ENCODE assay signal across 8 cellular contexts in the genomic region with DNA sequence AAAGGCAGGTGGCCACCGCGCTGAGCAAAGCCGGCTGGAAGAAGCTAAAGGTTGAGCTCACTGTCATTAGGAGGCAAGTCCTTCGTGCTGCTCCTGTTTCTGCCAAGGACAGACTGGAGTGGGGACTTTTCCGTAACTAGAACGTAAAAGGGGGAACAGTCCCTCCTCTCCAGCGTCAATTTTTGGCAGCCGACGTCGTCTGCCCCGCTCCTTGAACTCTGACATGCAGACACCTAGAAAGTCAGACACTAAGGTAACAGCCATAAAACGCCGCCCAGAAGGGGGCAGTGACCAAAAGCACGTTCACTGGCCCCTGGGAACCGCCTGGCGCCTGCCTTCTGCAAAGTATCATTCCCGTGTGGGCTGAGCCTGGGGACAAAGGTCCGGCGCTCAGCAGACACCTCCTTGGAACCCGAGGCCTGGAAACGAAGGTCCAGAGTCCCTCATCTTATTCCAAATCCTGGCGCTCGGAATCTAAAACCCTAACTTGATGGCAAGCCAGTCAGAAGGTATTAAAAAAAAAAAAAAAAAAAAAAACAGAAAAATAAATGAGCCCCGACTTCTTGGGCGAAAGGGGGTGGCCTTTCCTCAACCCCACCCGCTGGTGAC. TPM values are rescaled to one million over a fixed set of nuclear protein-coding genes. Genes with fewer than 3 reads are reported as not detected.
A peak's percentile ranks its signal among the peaks of the same experiment; 100 is the strongest.
DNase-seq lines count a peak whose midpoint lies in the region; ATAC-seq and TF ChIP-seq lines count a peak whose summit lies in the region.

No MANE protein-coding gene starts in this region.

- BruUV-seq in OCI-LY7 (replicated peaks; lab: Mats Ljungman, UMichigan): no TSS peak

- peak overlapping the region in 2 of 11 experiments; percentile 25 to 72; a peak in 2 of 22 replicates for H3K27ac ChIP-seq in BLaER1 treated with 17β-estradiol and CSF1 and Interleukin-3, amounts not matched to agents 10 nM and 100 nM
- no peak overlapping the region for H3K27ac ChIP-seq in OCI-LY7 (ENCODE audit: low read depth, low read length, poor library complexity, severe bottlenecking)
- H3K27ac ChIP-seq in heart left ventricle: peak overlapping the region; percentile 92 to 100 (median 98)

- CTCF ChIA-PET in OCI-LY7 (lab: Charles Lee; ENCODE audit: unreplicated experiment): interaction anchor here (1.0 to 1.5 kb wide), 2 partner anchors 16 to 116 kb away, joined by 3 to 7 read pairs; partner anchors contain the start of gene STAT6
- CTCF ChIA-PET in activated naive CD4-positive, alpha-beta T cell treated with anti-CD3 and anti-CD28 coated beads, Interleukin-2, amount 10 ng/mL, durations not matched to agents 7 days and 5 days (lab: Charles Lee): interaction anchor here (0.7 to 10.6 kb wide), 8 partner anchors 15 to 126 kb away, joined by 3 to 151 read pairs (median 8); partner anchors contain the start of gene STAT6

- H2AFZ ChIP-seq in OCI-LY7 (ENCODE audit: low read length): peak overlapping the region; percentile 89; the same call in 1 of the 2 replicates

- H3K4me2 ChIP-seq in BLaER1 treated with 17β-estradiol and CSF1 and Interleukin-3, amounts not matched to agents 10 nM and 100 nM: peak overlapping the region; percentile 63 to 99 (median 96)
- peak overlapping the region; percentile 79 for H3K4me2 ChIP-seq in OCI-LY7 (ENCODE audit: low read length)

- no peak for TF ChIP-seq POLR2A in heart left ventricle (IDR thresholded peaks at IDR 0.05)

- no peaks in the 10 kb centered on the region for H3K36me3 Mint-ChIP-seq in activated naive CD4-positive, alpha-beta T cell treated with anti-CD3 and anti-CD28 coated beads, Interleukin-2, amount 10 ng/mL, durations not matched to agents 7 days and 5 days
- H3K36me3 Mint-ChIP-seq in progenitor cell of endocrine pancreas (ENCODE audit: insufficient read depth): no peaks in the 10 kb centered on the region

- in situ Hi-C loops in HAP-1 (cut with MboI; ENCODE audit: low sequenced_read_pairs): no loop called here

- H3K27me3 ChIP-seq in BLaER1 treated with 17β-estradiol and CSF1 and Interleukin-3, amounts not matched to agents 10 nM and 100 nM: peaks cover 3 to 36% (median 26%) of the 10 kb centered on the region in 11 experiments; a peak in 18 of 22 replicates
- H3K27me3 ChIP-seq in HAP-1 (ENCODE audit: low read depth) (no peaks in the 10 kb centered on the region), heart left ventricle (no peaks in the 10 kb centered on the region)

- ATAC-seq in heart left ventricle: peak; percentile 31 to 69 (median 45)
- ATAC-seq in GM18858 (IDR thresholded peaks at IDR 0.05; ENCODE audit: unreplicated experiment): no peak

- H3K27me3 Mint-ChIP-seq in activated naive CD4-positive, alpha-beta T cell treated with anti-CD3 and anti-CD28 coated beads, Interleukin-2, amount 10 ng/mL, durations not matched to agents 7 days and 5 days: peaks cover 86% of the 10 kb centered on the region
- H3K27me3 Mint-ChIP-seq in progenitor cell of endocrine pancreas: peaks cover 21% of the 10 kb centered on the region

- WGBS in heart left ventricle, 4 donors: 2 to 5% (median 4%) methylated on average over 18 to 26 of the region's 26 CpGs

- POLR2A ChIA-PET in OCI-LY7 (lab: Charles Lee): interaction anchor here (0.7 kb wide), 2 partner anchors 9 to 101 kb away, joined by 3 to 5 read pairs; no protein-coding TSS in a partner anchor

- H3K4me1 Mint-ChIP-seq in activated naive CD4-positive, alpha-beta T cell treated with anti-CD3 and anti-CD28 coated beads, Interleukin-2, amount 10 ng/mL, durations not matched to agents 7 days and 5 days: peaks cover 16% of the 10 kb centered on the region
- H3K4me1 Mint-ChIP-seq in progenitor cell of endocrine pancreas (ENCODE audit: low read depth): peaks cover 29% of the 10 kb centered on the region

- peaks cover 32 to 48% (median 41%) of the 10 kb centered on the region in 10 experiments for H3K4me1 ChIP-seq in BLaER1 treated with 17β-estradiol and CSF1 and Interleukin-3, amounts not matched to agents 10 nM and 100 nM
- H3K4me1 ChIP-seq in HAP-1 (peaks cover 10% of the 10 kb centered on the region), OCI-LY7 (ENCODE audit: insufficient read depth, low read length, poor library complexity, severe bottlenecking) (peaks cover 3% of the 10 kb centered on the region), heart left ventricle (peaks cover 6 to 41% (median 28%) of the 10 kb centered on the region in 12 donors)

- no peaks in the 10 kb centered on the region for H3K79me2 ChIP-seq in OCI-LY7 (ENCODE audit: insufficient read depth, low read depth, low read length)

- H3K9me3 ChIP-seq in BLaER1 treated with 17β-estradiol and CSF1 and Interleukin-3, amounts not matched to agents 10 nM and 100 nM (replicated peaks in 1 of 11): peaks cover 0 to 6% (median 0%) of the 10 kb centered on the region in 11 experiments; a peak in 2 of 22 replicates
- no peaks in the 10 kb centered on the region for H3K9me3 ChIP-seq in HAP-1
- peaks cover 11% of the 10 kb centered on the region; the same call in 1 of the 2 replicates for H3K9me3 ChIP-seq in OCI-LY7 (ENCODE audit: low read length)
- H3K9me3 ChIP-seq in heart left ventricle: no peaks in the 10 kb centered on the region

- peak; percentile 61 for TF ChIP-seq CTCF in OCI-LY7 (conservative IDR thresholded peaks at IDR 0.05; ENCODE audit: low read length)
- TF ChIP-seq CTCF in heart left ventricle (IDR thresholded peaks at IDR 0.05): peak in 10 of 12 donors; percentile 4 to 56 (median 42)
- TF ChIP-seq CTCF in progenitor cell of endocrine pancreas (IDR thresholded peaks at IDR 0.05; ENCODE audit: unreplicated experiment): peak; percentile 49

- peak overlapping the region; percentile 76 to 93 (median 84) for H3K4me3 ChIP-seq in BLaER1 treated with 17β-estradiol and CSF1 and Interleukin-3, amounts not matched to agents 10 nM and 100 nM
- H3K4me3 ChIP-seq in HAP-1 (peak overlapping the region; percentile 82), OCI-LY7 (ENCODE audit: low read depth, low read length, poor library complexity, severe bottlenecking) (peak overlapping the region; percentile 66), heart left ventricle (peak overlapping the region; percentile 68 to 94 (median 79))

- no peaks in the 10 kb centered on the region for H3K9me2 ChIP-seq in OCI-LY7 (ENCODE audit: insufficient read depth, low read length)

- peak overlapping the region; percentile 82 for H3K4me3 Mint-ChIP-seq in activated naive CD4-positive, alpha-beta T cell treated with anti-CD3 and anti-CD28 coated beads, Interleukin-2, amount 10 ng/mL, durations not matched to agents 7 days and 5 days
- H3K4me3 Mint-ChIP-seq in progenitor cell of endocrine pancreas (ENCODE audit: low read depth): peak overlapping the region; percentile 89

- H4K20me1 ChIP-seq in BLaER1 treated with 17β-estradiol and CSF1 and Interleukin-3, amounts not matched to agents 10 nM and 100 nM: peaks cover 0 to 21% (median 14%) of the 10 kb centered on the region in 11 experiments; a peak in 8 of 22 replicates
- H4K20me1 ChIP-seq in OCI-LY7 (ENCODE audit: insufficient read depth, low read length): no peaks in the 10 kb centered on the region

- peak overlapping the region; percentile 68 to 83 (median 80); a peak in 21 of 22 replicates for H3K9ac ChIP-seq in BLaER1 treated with 17β-estradiol and CSF1 and Interleukin-3, amounts not matched to agents 10 nM and 100 nM

- peak; percentile 50 to 82 for DNase-seq in HAP-1 (ENCODE audit: low spot score in 2 of 2)
- peak; percentile 61 for DNase-seq in OCI-LY7 (ENCODE audit: low spot score)
- peak; percentile 62 for DNase-seq in activated naive CD4-positive, alpha-beta T cell treated with anti-CD3 and anti-CD28 coated beads, Interleukin-2, amount 10 ng/mL, durations not matched to agents 7 days and 5 days
- peak; percentile 68 to 88 (median 74) for DNase-seq in heart left ventricle
- DNase-seq in progenitor cell of endocrine pancreas (ENCODE audit: low spot score, unreplicated experiment): peak; percentile 69
- DNase-seq in NCI-H1694 treated with DMSO at 0.1 percent for 48 hours (lab: John Stamatoyannopoulos, UW): no peak

- peaks cover 0 to 9% (median 0%) of the 10 kb centered on the region in 11 experiments; a peak in 3 of 22 replicates for H3K36me3 ChIP-seq in BLaER1 treated with 17β-estradiol and CSF1 and Interleukin-3, amounts not matched to agents 10 nM and 100 nM
- no peaks in the 10 kb centered on the region for H3K36me3 ChIP-seq in HAP-1 (replicated peaks)
- no peaks in the 10 kb centered on the region for H3K36me3 ChIP-seq in OCI-LY7 (ENCODE audit: insufficient read depth, low read length)
- peaks cover 0 to 9% (median 0%) of the 10 kb centered on the region in 9 donors for H3K36me3 ChIP-seq in heart left ventricle

- peaks cover 7% of the 10 kb centered on the region for H3K9me3 Mint-ChIP-seq in activated naive CD4-positive, alpha-beta T cell treated with anti-CD3 and anti-CD28 coated beads, Interleukin-2, amount 10 ng/mL, durations not matched to agents 7 days and 5 days
- H3K9me3 Mint-ChIP-seq in progenitor cell of endocrine pancreas (ENCODE audit: low read depth): no peaks in the 10 kb centered on the region

- intact Hi-C loops in OCI-LY7 (cut with micrococcal nuclease; ENCODE audit: unreplicated experiment): no loop called here
- intact Hi-C loops in heart left ventricle (cut with DNase I): loop anchor here in 3 of 10 donors (2.0 to 5.0 kb wide), 4 partner anchors 50 to 110 kb away; a partner anchor contains a TSS

- no peak overlapping the region for H3K27ac Mint-ChIP-seq in activated naive CD4-positive, alpha-beta T cell treated with anti-CD3 and anti-CD28 coated beads, Interleukin-2, amount 10 ng/mL, durations not matched to agents 7 days and 5 days
- peak overlapping the region; percentile 98 for H3K27ac Mint-ChIP-seq in progenitor cell of endocrine pancreas

RNA-seq across cellular contexts. Expression of gene LRP1, which starts 1.1 kb away (rescaled TPM):
- total RNA-seq in OCI-LY7 (2014; rRNA removed; shearing (Covaris generic)): 1.1 and 2.2 TPM in 2 replicates
- 2.3 and 4.4 TPM in 2 replicates for total RNA-seq in OCI-LY7 (2022)
- 100 to 1,000 TPM in 4 of 9 donors, 10 to 100 TPM in 5; 51.5 to 316 (median 71.1) TPM for total RNA-seq in heart left ventricle
- 10 to 100 TPM; 23.0 to 31.5 TPM for polyA plus RNA-seq in heart left ventricle
- total RNA-seq in progenitor cell of endocrine pancreas: 93.4 and 95.7 TPM in 2 replicates

RNA-seq across cellular contexts. Expression of gene STAT6, which starts 16.0 kb away (rescaled TPM):
- total RNA-seq in OCI-LY7 (2014; rRNA removed; shearing (Covaris generic)): 72.3 and 73.6 TPM in 2 replicates
- total RNA-seq in OCI-LY7 (2022): 118 and 128 TPM in 2 replicates
- total RNA-seq in heart left ventricle: 10 to 100 TPM; 31.6 to 87.7 (median 37.6) TPM
- 10 to 100 TPM; 39.6 to 41.0 TPM for polyA plus RNA-seq in heart left ventricle
- 130 and 136 TPM in 2 replicates for total RNA-seq in progenitor cell of endocrine pancreas

RNA-seq across cellular contexts. Expression of gene LRP1-AS, which starts 20.2 kb away (rescaled TPM):
- not detected in 2 replicates for total RNA-seq in OCI-LY7 (2014; rRNA removed; shearing (Covaris generic))
- not detected in 2 replicates for total RNA-seq in OCI-LY7 (2022)
- total RNA-seq in heart left ventricle: not detected
- polyA plus RNA-seq in heart left ventricle: not detected
- not detected in 2 replicates for total RNA-seq in progenitor cell of endocrine pancreas

RNA-seq across cellular contexts. Expression of gene NAB2, which starts 38.3 kb away (rescaled TPM):
- total RNA-seq in OCI-LY7 (2014; rRNA removed; shearing (Covaris generic)): 8.5 and 9.6 TPM in 2 replicates
- total RNA-seq in OCI-LY7 (2022): 4.7 and 6.8 TPM in 2 replicates
- total RNA-seq in heart left ventricle: 10 to 100 TPM in 8 of 9 donors, 1 to 10 TPM in 1; 8.7 to 20.3 (median 11.8) TPM
- polyA plus RNA-seq in heart left ventricle: 10 to 100 TPM; 10.7 to 30.1 TPM
- 13.4 and 13.8 TPM in 2 replicates for total RNA-seq in progenitor cell of endocrine pancreas

RNA-seq across cellular contexts. Expression of gene NEMP1, which starts 48.6 kb away (rescaled TPM):
- 39.8 and 45.7 TPM in 2 replicates for total RNA-seq in OCI-LY7 (2014; rRNA removed; shearing (Covaris generic))
- total RNA-seq in OCI-LY7 (2022): 85.2 and 86.3 TPM in 2 replicates
- total RNA-seq in heart left ventricle: 10 to 100 TPM in 1 of 9 donors, 1 to 10 TPM in 8; 1.7 to 12.0 (median 3.6) TPM
- 1 to 10 TPM; 1.4 to 2.2 TPM for polyA plus RNA-seq in heart left ventricle
- total RNA-seq in progenitor cell of endocrine pancreas: 24.2 and 26.5 TPM in 2 replicates

Comparison
In these comparisons a context has a peak if more than half of its experiments do, and no peak if none do; other contexts are left out.
1. RNA of gene LRP1, which starts 1.1 kb away (total RNA-seq): 93.4 to 95.7 TPM in progenitor cell of endocrine pancreas and 51.5 to 316 TPM in heart left ventricle; 1.1 to 4.4 TPM in OCI-LY7; every median in the first group is over 4 times any median in the second.
2. Peak in every context shown above with its lines, with median percentiles within 50 percentile points of each other: H3K4me3 ChIP-seq and CTCF ChIP-seq.